In the genomic region with DNA sequence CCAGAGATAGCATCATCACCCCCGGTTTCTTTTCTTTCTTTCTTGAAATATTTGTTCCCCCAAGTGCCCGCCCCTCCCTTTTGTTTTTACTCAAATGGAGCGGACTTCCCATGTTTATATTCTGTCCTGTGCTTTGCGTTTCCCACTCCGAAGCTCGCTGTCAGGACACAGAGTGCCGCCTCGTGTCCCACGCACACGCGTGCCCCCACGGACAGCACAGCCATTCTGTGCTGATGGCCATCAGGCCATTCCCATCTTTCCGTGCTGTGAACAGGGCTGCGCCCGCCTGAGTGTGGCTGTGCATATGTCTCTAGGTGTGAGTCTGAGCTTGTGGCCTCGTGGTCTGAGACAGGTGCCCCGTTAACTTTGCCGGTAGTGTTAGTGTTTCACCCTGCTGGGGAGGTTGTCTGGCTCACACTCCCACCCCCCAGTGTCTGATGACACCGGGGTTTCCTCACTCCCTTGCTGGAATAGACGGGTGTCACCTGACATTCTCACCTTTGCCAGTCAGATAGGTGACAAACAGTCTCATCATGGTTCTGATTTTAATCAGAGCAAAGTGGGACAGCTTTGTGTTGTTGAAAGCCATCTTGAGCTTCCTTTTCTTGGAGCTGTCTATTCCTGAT, we compare ENCODE assay signal across 1 cellular context.
TF ChIP-seq lines count a peak whose summit lies in the region.

No MANE protein-coding gene starts in this region.

TF ChIP-seq in WTC11, 78 proteins besides CTCF, POLR2A, EP300 and RAD21 (continued from another document):
- TF ChIP-seq, protein P1, sequence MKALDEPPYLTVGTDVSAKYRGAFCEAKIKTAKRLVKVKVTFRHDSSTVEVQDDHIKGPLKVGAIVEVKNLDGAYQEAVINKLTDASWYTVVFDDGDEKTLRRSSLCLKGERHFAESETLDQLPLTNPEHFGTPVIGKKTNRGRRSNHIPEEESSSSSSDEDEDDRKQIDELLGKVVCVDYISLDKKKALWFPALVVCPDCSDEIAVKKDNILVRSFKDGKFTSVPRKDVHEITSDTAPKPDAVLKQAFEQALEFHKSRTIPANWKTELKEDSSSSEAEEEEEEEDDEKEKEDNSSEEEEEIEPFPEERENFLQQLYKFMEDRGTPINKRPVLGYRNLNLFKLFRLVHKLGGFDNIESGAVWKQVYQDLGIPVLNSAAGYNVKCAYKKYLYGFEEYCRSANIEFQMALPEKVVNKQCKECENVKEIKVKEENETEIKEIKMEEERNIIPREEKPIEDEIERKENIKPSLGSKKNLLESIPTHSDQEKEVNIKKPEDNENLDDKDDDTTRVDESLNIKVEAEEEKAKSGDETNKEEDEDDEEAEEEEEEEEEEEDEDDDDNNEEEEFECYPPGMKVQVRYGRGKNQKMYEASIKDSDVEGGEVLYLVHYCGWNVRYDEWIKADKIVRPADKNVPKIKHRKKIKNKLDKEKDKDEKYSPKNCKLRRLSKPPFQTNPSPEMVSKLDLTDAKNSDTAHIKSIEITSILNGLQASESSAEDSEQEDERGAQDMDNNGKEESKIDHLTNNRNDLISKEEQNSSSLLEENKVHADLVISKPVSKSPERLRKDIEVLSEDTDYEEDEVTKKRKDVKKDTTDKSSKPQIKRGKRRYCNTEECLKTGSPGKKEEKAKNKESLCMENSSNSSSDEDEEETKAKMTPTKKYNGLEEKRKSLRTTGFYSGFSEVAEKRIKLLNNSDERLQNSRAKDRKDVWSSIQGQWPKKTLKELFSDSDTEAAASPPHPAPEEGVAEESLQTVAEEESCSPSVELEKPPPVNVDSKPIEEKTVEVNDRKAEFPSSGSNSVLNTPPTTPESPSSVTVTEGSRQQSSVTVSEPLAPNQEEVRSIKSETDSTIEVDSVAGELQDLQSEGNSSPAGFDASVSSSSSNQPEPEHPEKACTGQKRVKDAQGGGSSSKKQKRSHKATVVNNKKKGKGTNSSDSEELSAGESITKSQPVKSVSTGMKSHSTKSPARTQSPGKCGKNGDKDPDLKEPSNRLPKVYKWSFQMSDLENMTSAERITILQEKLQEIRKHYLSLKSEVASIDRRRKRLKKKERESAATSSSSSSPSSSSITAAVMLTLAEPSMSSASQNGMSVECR (CRISPR knock-in tag; IDR thresholded peaks at IDR 0.05; ENCODE audit: borderline replicate concordance) = no peak
- TF ChIP-seq ATF1 (CRISPR knock-in tag; IDR thresholded peaks at IDR 0.05) = no peak
- TF ChIP-seq, protein P2, sequence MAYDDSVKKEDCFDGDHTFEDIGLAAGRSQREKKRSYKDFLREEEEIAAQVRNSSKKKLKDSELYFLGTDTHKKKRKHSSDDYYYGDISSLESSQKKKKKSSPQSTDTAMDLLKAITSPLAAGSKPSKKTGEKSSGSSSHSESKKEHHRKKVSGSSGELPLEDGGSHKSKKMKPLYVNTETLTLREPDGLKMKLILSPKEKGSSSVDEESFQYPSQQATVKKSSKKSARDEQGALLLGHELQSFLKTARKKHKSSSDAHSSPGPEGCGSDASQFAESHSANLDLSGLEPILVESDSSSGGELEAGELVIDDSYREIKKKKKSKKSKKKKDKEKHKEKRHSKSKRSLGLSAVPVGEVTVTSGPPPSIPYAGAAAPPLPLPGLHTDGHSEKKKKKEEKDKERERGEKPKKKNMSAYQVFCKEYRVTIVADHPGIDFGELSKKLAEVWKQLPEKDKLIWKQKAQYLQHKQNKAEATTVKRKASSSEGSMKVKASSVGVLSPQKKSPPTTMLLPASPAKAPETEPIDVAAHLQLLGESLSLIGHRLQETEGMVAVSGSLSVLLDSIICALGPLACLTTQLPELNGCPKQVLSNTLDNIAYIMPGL (CRISPR knock-in tag; IDR thresholded peaks at IDR 0.05) = no peak
- TF ChIP-seq, protein P3, sequence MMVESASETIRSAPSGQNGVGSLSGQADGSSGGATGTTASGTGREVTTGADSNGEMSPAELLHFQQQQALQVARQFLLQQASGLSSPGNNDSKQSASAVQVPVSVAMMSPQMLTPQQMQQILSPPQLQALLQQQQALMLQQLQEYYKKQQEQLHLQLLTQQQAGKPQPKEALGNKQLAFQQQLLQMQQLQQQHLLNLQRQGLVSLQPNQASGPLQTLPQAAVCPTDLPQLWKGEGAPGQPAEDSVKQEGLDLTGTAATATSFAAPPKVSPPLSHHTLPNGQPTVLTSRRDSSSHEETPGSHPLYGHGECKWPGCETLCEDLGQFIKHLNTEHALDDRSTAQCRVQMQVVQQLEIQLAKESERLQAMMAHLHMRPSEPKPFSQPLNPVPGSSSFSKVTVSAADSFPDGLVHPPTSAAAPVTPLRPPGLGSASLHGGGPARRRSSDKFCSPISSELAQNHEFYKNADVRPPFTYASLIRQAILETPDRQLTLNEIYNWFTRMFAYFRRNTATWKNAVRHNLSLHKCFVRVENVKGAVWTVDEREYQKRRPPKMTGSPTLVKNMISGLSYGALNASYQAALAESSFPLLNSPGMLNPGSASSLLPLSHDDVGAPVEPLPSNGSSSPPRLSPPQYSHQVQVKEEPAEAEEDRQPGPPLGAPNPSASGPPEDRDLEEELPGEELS (CRISPR knock-in tag; IDR thresholded peaks at IDR 0.05) = no peak
- no peak for TF ChIP-seq JUN (CRISPR knock-in tag; IDR thresholded peaks at IDR 0.05)
- no peak for TF ChIP-seq NR3C1 (CRISPR knock-in tag; conservative IDR thresholded peaks at IDR 0.05; ENCODE audit: low read depth)
- TF ChIP-seq GABPB1 (CRISPR knock-in tag; IDR thresholded peaks at IDR 0.05) = no peak
TF ChIP-seq in WTC11: peak in this region for 0.
